ENCODE assay signal across 32 cellular contexts in genomic region chr20:46217583-46217982, GRCh38.
"Had no signal": no experiment of that assay in that cellular context is flagged by ENCODE, and none has a peak within 500 bp of the region (broad histone marks: within the 10 kb centered on the region; RNA-seq: fewer than 3 reads in every experiment).

No MANE protein-coding gene starts in this region.

- H3K9me3 ChIP-seq: ascending aorta had no signal

- H3K27ac ChIP-seq: ascending aorta, cardiac muscle cell had no signal

- H3K4me3 ChIP-seq: ascending aorta, cardiac muscle cell had no signal

- H3K4me1 ChIP-seq: ascending aorta had no signal

- H3K27me3 ChIP-seq: ascending aorta, cardiac muscle cell had no signal

- ATAC-seq: activated CD4-positive, alpha-beta T cell treated with anti-CD3 and anti-CD28 coated beads for 36 hours; activated CD4-positive, CD25-positive, alpha-beta regulatory T cell treated with anti-CD3 and anti-CD28 coated beads, Interleukin-2, amount 50 U/mL, for 24 hours; activated CD8-positive, alpha-beta memory T cell treated with anti-CD3 and anti-CD28 coated beads, Interleukin-2, amount 10 ng/mL, durations not matched to agents 7 days and 5 days; activated CD8-positive, alpha-beta T cell treated with anti-CD3 and anti-CD28 coated beads, Interleukin-2, amount 10 ng/mL, durations not matched to agents 7 days and 5 days; activated naive CD8-positive, alpha-beta T cell treated with anti-CD3 and anti-CD28 coated beads, Interleukin-2, amount 50 U/mL, for 24 hours; WTC11 had no signal

- DNase-seq: activated CD4-positive, alpha-beta memory T cell treated with anti-CD3 and anti-CD28 coated beads, Interleukin-2, amount 10 ng/mL, durations not matched to agents 7 days and 5 days; activated CD4-positive, alpha-beta T cell treated with anti-CD3 and anti-CD28 coated beads for 1 hour; activated CD4-positive, alpha-beta T cell treated with anti-CD3 and anti-CD28 coated beads for 36 hours; activated CD4-positive, alpha-beta T cell treated with anti-CD3 and anti-CD28 coated beads for 48 hours; activated CD4-positive, alpha-beta T cell treated with anti-CD3 and anti-CD28 coated beads, Interleukin-2, amount 10 ng/mL, durations not matched to agents 7 days and 5 days; activated CD4-positive, alpha-beta T cell treated with anti-CD3 and anti-CD28 coated beads, Interleukin-2, amount 50 U/mL, for 48 hours; activated CD4-positive, CD25-positive, alpha-beta regulatory T cell; activated CD8-positive, alpha-beta memory T cell treated with anti-CD3 and anti-CD28 coated beads for 24 hours; activated CD8-positive, alpha-beta memory T cell treated with anti-CD3 and anti-CD28 coated beads, Interleukin-2, amount 10 ng/mL, durations not matched to agents 7 days and 5 days; activated CD8-positive, alpha-beta memory T cell treated with anti-CD3 and anti-CD28 coated beads, Interleukin-2, amount 50 U/mL, for 48 hours; activated CD8-positive, alpha-beta T cell treated with anti-CD3 and anti-CD28 coated beads, Interleukin-2, amount 10 ng/mL, durations not matched to agents 7 days and 5 days; activated effector memory CD4-positive, alpha-beta T cell treated with Interleukin-2 at 50 U/mL for 16 hours; activated gamma-delta T cell; activated naive CD4-positive, alpha-beta T cell treated with anti-CD3 and anti-CD28 coated beads, Interleukin-2, amount 10 ng/mL, durations not matched to agents 7 days and 5 days; activated naive CD4-positive, alpha-beta T cell treated with Interleukin-2 at 50 U/mL for 16 hours; activated naive CD8-positive, alpha-beta T cell treated with anti-CD3 and anti-CD28 coated beads, Interleukin-2, amount 10 ng/mL, durations not matched to agents 7 days and 5 days; activated naive CD8-positive, alpha-beta T cell treated with anti-CD3 and anti-CD28 coated beads, Interleukin-2, amount 50 U/mL, for 24 hours; activated T-cell treated with anti-CD3 and anti-CD28 coated beads, Interleukin-2, amount 50 U/mL, for 24 hours; activated T-cell treated with anti-CD3 and anti-CD28 coated beads, Interleukin-2, amount 50 U/mL, for 48 hours; amygdala; anterior cingulate cortex; caudate nucleus; cerebellar nuclear complex; T-helper 1 cell; T-helper 2 cell; T-helper 9 cell; WERI-Rb-1 had no signal

- FAIRE-seq: TTC549 had no signal

- H3K36me3 ChIP-seq: ascending aorta, cardiac muscle cell, WERI-Rb-1 had no signal
